ENCODE assay signal across 1 cellular context in genomic region chr3:39358302-39358701, GRCh38.
TF ChIP-seq lines count a peak whose summit lies in the region.

No MANE protein-coding gene starts in this region.

TF ChIP-seq in K562, 482 proteins besides CTCF, POLR2A, EP300 and RAD21:
- TF ChIP-seq ZSCAN32 (CRISPR knock-in tag; IDR thresholded peaks at IDR 0.05) (no peak), ZNF384 (IDR thresholded peaks at IDR 0.05; ENCODE audit: low read depth, low read length) (peak; percentile 61)
